Comparison of ENCODE assay signal across 12 cellular contexts in the genomic region with DNA sequence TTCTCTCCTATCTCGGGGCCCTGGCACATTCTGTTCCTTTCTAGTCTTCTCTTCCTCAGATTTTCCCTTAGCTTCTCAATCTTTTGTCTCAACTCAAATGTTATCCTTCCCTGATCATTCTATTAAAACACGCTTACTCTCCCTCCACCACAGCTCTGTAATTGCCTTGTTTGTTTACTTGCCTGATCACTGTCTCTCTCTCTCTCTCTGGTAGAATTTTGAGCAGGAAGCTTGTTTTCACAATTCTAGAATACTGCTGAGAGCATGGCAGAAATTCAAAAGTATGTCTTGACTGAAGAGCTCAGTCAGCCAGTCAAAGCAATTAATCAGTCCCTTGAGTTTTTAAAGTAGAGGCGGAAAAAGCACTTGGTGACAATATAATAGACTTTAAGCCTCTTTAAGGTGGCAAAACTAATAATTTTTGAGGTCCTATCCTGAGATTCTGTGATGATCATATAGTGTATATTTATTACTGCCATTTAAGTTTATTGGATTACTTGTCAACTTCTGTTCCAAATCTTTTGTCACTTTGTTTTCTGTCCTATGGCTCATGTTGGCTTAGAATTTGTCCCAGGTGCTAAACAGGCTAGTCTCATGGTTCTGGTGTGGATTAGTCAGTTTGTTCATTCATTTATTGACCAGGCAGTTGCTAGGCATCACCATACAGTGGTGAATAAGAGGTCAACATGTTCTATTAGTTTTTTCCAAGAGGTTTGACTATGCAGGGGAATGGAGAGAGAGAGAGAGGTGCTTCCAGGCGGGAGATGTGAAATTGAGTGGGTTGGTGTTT. TPM values are rescaled to one million over a fixed set of nuclear protein-coding genes. Genes with fewer than 3 reads are reported as not detected.
DNase-seq lines count a peak whose midpoint lies in the region; ATAC-seq and TF ChIP-seq lines count a peak whose summit lies in the region.
"Had no signal": no experiment of that assay in that cellular context is flagged by ENCODE, and none has a peak within 500 bp of the region (broad histone marks: within the 10 kb centered on the region; RNA-seq: fewer than 3 reads in every experiment).

No MANE protein-coding gene starts in this region.

- TF ChIP-seq CTCF in glutamatergic neuron (IDR thresholded peaks at IDR 0.05; ENCODE audit: partially characterized antibody, unreplicated experiment) (no peak), smooth muscle cell (IDR thresholded peaks at IDR 0.05; ENCODE audit: borderline replicate concordance, insufficient read depth, poor library complexity, severe bottlenecking) (no peak)

- H3K18ac ChIP-seq in neuronal stem cell (ENCODE audit: low read length) = no peak overlapping the region

- peaks cover 6% of the 10 kb centered on the region for H3K79me1 ChIP-seq in neuronal stem cell (ENCODE audit: low read depth, low read length)

- no peak overlapping the region for H2BK120ac ChIP-seq in neuronal stem cell (ENCODE audit: low read depth, low read length)

- H3K27ac ChIP-seq in smooth muscle cell (ENCODE audit: low read depth) (peak overlapping the region; percentile 11), neuronal stem cell (replicated peaks; ENCODE audit: low read length) (no peak overlapping the region)
- H3K27ac ChIP-seq: ascending aorta, C4-2B had no signal

- DNase-seq in activated T-cell treated with anti-CD3 and anti-CD28 coated beads, Interleukin-2, amount 50 U/mL, for 4 hours = no peak
- no peak for DNase-seq in activated T-cell treated with anti-CD3 and anti-CD28 coated beads, Interleukin-2, amount 50 U/mL, for 48 hours
- no peak for DNase-seq in activated T-helper 2 cell treated with anti-CD3 and anti-CD28 coated beads, Interferon-gamma antibody, Interleukin-2, Interleukin-4, amounts not matched to agents 10 μg/mL and 5 μg/mL and 100 μg/mL, durations not matched to agents 14 hours and 24 hours and 36 hours (ENCODE audit: low spot score)
- DNase-seq in glutamatergic neuron = no peak
- DNase-seq in smooth muscle cell (lab: John Stamatoyannopoulos, UW; ENCODE audit: unreplicated experiment) = no peak
- no peak for DNase-seq in stimulated activated CD4-positive, alpha-beta T cell treated with anti-CD3 and anti-CD28 coated beads, Interleukin-12 subunit alpha, Interleukin-12 subunit beta, amount 100 ng/mL, for 4 hours
- DNase-seq in neuronal stem cell (ENCODE audit: low spot score) = no peak
- DNase-seq in COLO668 (lab: John Stamatoyannopoulos, UW; ENCODE audit: unreplicated experiment) = no peak
- DNase-seq: NCI-H1436; stimulated activated CD4-positive, alpha-beta T cell treated with anti-CD3 and anti-CD28 coated beads, Interleukin-4, amount 100 ng/mL, for 1 hour had no signal

- no peak overlapping the region for H2AK5ac ChIP-seq in neuronal stem cell (ENCODE audit: low read depth, low read length)

- H3K36me3 Mint-ChIP-seq in activated T-cell treated with anti-CD3 and anti-CD28 coated beads, Interleukin-2, amount 50 U/mL, for 4 hours (ENCODE audit: insufficient read depth) = peaks cover 27% of the 10 kb centered on the region
- peaks cover 40% of the 10 kb centered on the region for H3K36me3 Mint-ChIP-seq in activated T-helper 2 cell treated with anti-CD3 and anti-CD28 coated beads, Interferon-gamma antibody, Interleukin-2, Interleukin-4, amounts not matched to agents 10 μg/mL and 5 μg/mL and 100 μg/mL, durations not matched to agents 14 hours and 24 hours and 36 hours (ENCODE audit: low read depth)
- H3K36me3 Mint-ChIP-seq in glutamatergic neuron (ENCODE audit: unreplicated experiment) = no peaks in the 10 kb centered on the region

- ATAC-seq in activated T-cell treated with anti-CD3 and anti-CD28 coated beads, Interleukin-2, amount 50 U/mL, for 4 hours = no peak

- H3K9ac ChIP-seq in smooth muscle cell (ENCODE audit: low read depth) (peak overlapping the region; percentile 33), neuronal stem cell (ENCODE audit: low read depth, low read length, poor library complexity) (no peak overlapping the region)

- no peaks in the 10 kb centered on the region for H3F3A ChIP-seq in smooth muscle cell (ENCODE audit: low read depth)

- no peak overlapping the region for H2BK15ac ChIP-seq in neuronal stem cell (ENCODE audit: low read length)

- H3K4me3 ChIP-seq in smooth muscle cell = peak overlapping the region; percentile 86
- H3K4me3 ChIP-seq in neuronal stem cell (ENCODE audit: low read length in 2 of 2) = no peak overlapping the region

- peaks cover 3% of the 10 kb centered on the region for H3K27me3 Mint-ChIP-seq in activated T-cell treated with anti-CD3 and anti-CD28 coated beads, Interleukin-2, amount 50 U/mL, for 4 hours (ENCODE audit: low read depth)
- H3K27me3 Mint-ChIP-seq in activated T-helper 2 cell treated with anti-CD3 and anti-CD28 coated beads, Interferon-gamma antibody, Interleukin-2, Interleukin-4, amounts not matched to agents 10 μg/mL and 5 μg/mL and 100 μg/mL, durations not matched to agents 14 hours and 24 hours and 36 hours (ENCODE audit: low read depth) = no peaks in the 10 kb centered on the region
- no peaks in the 10 kb centered on the region for H3K27me3 Mint-ChIP-seq in glutamatergic neuron (ENCODE audit: unreplicated experiment)

- no peaks in the 10 kb centered on the region for H3K9me3 Mint-ChIP-seq in activated T-cell treated with anti-CD3 and anti-CD28 coated beads, Interleukin-2, amount 50 U/mL, for 4 hours
- H3K9me3 Mint-ChIP-seq in activated T-helper 2 cell treated with anti-CD3 and anti-CD28 coated beads, Interferon-gamma antibody, Interleukin-2, Interleukin-4, amounts not matched to agents 10 μg/mL and 5 μg/mL and 100 μg/mL, durations not matched to agents 14 hours and 24 hours and 36 hours = no peaks in the 10 kb centered on the region
- H3K9me3 Mint-ChIP-seq in glutamatergic neuron (ENCODE audit: unreplicated experiment) = no peaks in the 10 kb centered on the region

- no peak overlapping the region for H3K23ac ChIP-seq in neuronal stem cell (ENCODE audit: low read depth, low read length, poor library complexity)

- peaks cover 54% of the 10 kb centered on the region for H4K20me1 ChIP-seq in smooth muscle cell (ENCODE audit: low read depth)

- no peak overlapping the region for H2AFZ ChIP-seq in smooth muscle cell (ENCODE audit: low read depth)
- no peak overlapping the region for H2AFZ ChIP-seq in neuronal stem cell (ENCODE audit: low read length)

- H3K4me3 Mint-ChIP-seq in activated T-cell treated with anti-CD3 and anti-CD28 coated beads, Interleukin-2, amount 50 U/mL, for 4 hours = peak overlapping the region; percentile 98
- peak overlapping the region; percentile 97 for H3K4me3 Mint-ChIP-seq in activated T-helper 2 cell treated with anti-CD3 and anti-CD28 coated beads, Interferon-gamma antibody, Interleukin-2, Interleukin-4, amounts not matched to agents 10 μg/mL and 5 μg/mL and 100 μg/mL, durations not matched to agents 14 hours and 24 hours and 36 hours (ENCODE audit: low read depth)
- H3K4me3 Mint-ChIP-seq in glutamatergic neuron (ENCODE audit: unreplicated experiment) = peak overlapping the region; percentile 83

- peak overlapping the region; percentile 40 for H3K27ac Mint-ChIP-seq in activated T-helper 2 cell treated with anti-CD3 and anti-CD28 coated beads, Interferon-gamma antibody, Interleukin-2, Interleukin-4, amounts not matched to agents 10 μg/mL and 5 μg/mL and 100 μg/mL, durations not matched to agents 14 hours and 24 hours and 36 hours
- no peak overlapping the region for H3K27ac Mint-ChIP-seq in glutamatergic neuron (ENCODE audit: unreplicated experiment)

- no peak overlapping the region for H3K4ac ChIP-seq in neuronal stem cell (ENCODE audit: low read length)

- no peaks in the 10 kb centered on the region for H3K27me3 ChIP-seq in smooth muscle cell (ENCODE audit: low read depth)
- H3K27me3 ChIP-seq in neuronal stem cell (ENCODE audit: control insufficient read depth in 3 of 3, insufficient read depth in 3 of 3, low read depth in 1 of 3, low read length in 3 of 3) = peaks cover 0 to 1% (median 0%) of the 10 kb centered on the region in 3 experiments
- H3K27me3 ChIP-seq: ascending aorta had no signal

- H3K9me3 ChIP-seq in smooth muscle cell (replicated peaks; ENCODE audit: low read depth) = no peaks in the 10 kb centered on the region
- no peaks in the 10 kb centered on the region for H3K9me3 ChIP-seq in neuronal stem cell (replicated peaks in 1 of 2; ENCODE audit: control insufficient read depth in 2 of 2, insufficient read depth in 1 of 2, low read depth in 1 of 2, low read length in 2 of 2)
- H3K9me3 ChIP-seq: ascending aorta had no signal

- H3K14ac ChIP-seq in neuronal stem cell (ENCODE audit: low read length) = no peak overlapping the region

- no peak overlapping the region for H2BK12ac ChIP-seq in neuronal stem cell (ENCODE audit: low read length)

- intact Hi-C loops in activated T-helper 2 cell treated with anti-CD3 and anti-CD28 coated beads, Interferon-gamma antibody, Interleukin-2, Interleukin-4, amounts not matched to agents 10 μg/mL and 5 μg/mL and 100 μg/mL, durations not matched to agents 14 hours and 24 hours and 36 hours (cut with micrococcal nuclease) = loop anchor here (10.0 kb wide), 1 partner anchor 556 kb away; no protein-coding TSS in a partner anchor

- peaks cover 59% of the 10 kb centered on the region for H3K79me2 ChIP-seq in smooth muscle cell (ENCODE audit: low read depth)

- 84% methylated on average over 4 of the region's 4 CpGs for WGBS in smooth muscle cell (ENCODE audit: low lambda C conversion rate)
- WGBS in neuronal stem cell (ENCODE audit: extremely low coverage in 2 of 2, insufficient read length in 2 of 2, insufficient replicate concordance in 1 of 2), 2 donors = no CpG with 5 or more reads among the region's 4 CpGs

- H4K8ac ChIP-seq in neuronal stem cell (ENCODE audit: low read depth, low read length) = no peak overlapping the region

- peak overlapping the region; percentile 96 for H3K4me2 ChIP-seq in smooth muscle cell
- no peak overlapping the region for H3K4me2 ChIP-seq in neuronal stem cell (ENCODE audit: insufficient read depth, low read length, poor library complexity, severe bottlenecking)

- peaks cover 35% of the 10 kb centered on the region for H3K4me1 Mint-ChIP-seq in activated T-cell treated with anti-CD3 and anti-CD28 coated beads, Interleukin-2, amount 50 U/mL, for 4 hours (ENCODE audit: low read depth)
- peaks cover 50% of the 10 kb centered on the region for H3K4me1 Mint-ChIP-seq in activated T-helper 2 cell treated with anti-CD3 and anti-CD28 coated beads, Interferon-gamma antibody, Interleukin-2, Interleukin-4, amounts not matched to agents 10 μg/mL and 5 μg/mL and 100 μg/mL, durations not matched to agents 14 hours and 24 hours and 36 hours (ENCODE audit: low read depth)
- peaks cover 17% of the 10 kb centered on the region for H3K4me1 Mint-ChIP-seq in glutamatergic neuron (ENCODE audit: low read depth, unreplicated experiment)

- H2BK5ac ChIP-seq in neuronal stem cell (ENCODE audit: low read length) = no peak overlapping the region

- H3K36me3 ChIP-seq in smooth muscle cell (ENCODE audit: low read depth) (peaks cover 16% of the 10 kb centered on the region), neuronal stem cell (replicated peaks in 1 of 2; ENCODE audit: control insufficient read depth in 2 of 2, insufficient read depth in 2 of 2, low read length in 2 of 2) (peaks cover 3 to 42% of the 10 kb centered on the region in 2 donors)

- H4K91ac ChIP-seq in neuronal stem cell (ENCODE audit: low read depth, low read length, poor library complexity) = no peak overlapping the region

- H3K4me1 ChIP-seq in smooth muscle cell (ENCODE audit: low read depth) (peaks cover 14% of the 10 kb centered on the region), neuronal stem cell (ENCODE audit: control insufficient read depth in 2 of 2, insufficient read depth in 1 of 2, low read depth in 1 of 2, low read length in 2 of 2) (peaks cover 2 to 17% of the 10 kb centered on the region in 2 donors)

RNA-seq across cellular contexts. Expression of gene PSMD1, which starts 2.3 kb away (rescaled TPM):
- 100 to 1,000 TPM; 227 to 261 (median 251) TPM for total RNA-seq in activated T-cell treated with anti-CD3 and anti-CD28 coated beads, Interleukin-2, amount 50 U/mL, for 4 hours
- 180 and 194 TPM in 2 replicates for total RNA-seq in activated T-helper 2 cell treated with anti-CD3 and anti-CD28 coated beads, Interferon-gamma antibody, Interleukin-2, Interleukin-4, amounts not matched to agents 10 μg/mL and 5 μg/mL and 100 μg/mL, durations not matched to agents 14 hours and 24 hours and 36 hours
- total RNA-seq in glutamatergic neuron (ENCODE audit: unreplicated experiment) = 126 TPM
- total RNA-seq in smooth muscle cell = 88.8 and 95.7 TPM in 2 replicates
- 95.4 and 99.7 TPM in 2 replicates for polyA plus RNA-seq in smooth muscle cell
- 76.7 TPM for polyA plus RNA-seq in neuronal stem cell (2013, experiment 1 of 2)
- 81.1 TPM for polyA plus RNA-seq in neuronal stem cell (2013, experiment 2 of 2)

RNA-seq across cellular contexts. Expression of gene C2orf72, which starts 21.6 kb away (rescaled TPM):
- under 1 TPM in 1 of 3 donors, not detected in 2; 0.10 TPM for total RNA-seq in activated T-cell treated with anti-CD3 and anti-CD28 coated beads, Interleukin-2, amount 50 U/mL, for 4 hours
- total RNA-seq in activated T-helper 2 cell treated with anti-CD3 and anti-CD28 coated beads, Interferon-gamma antibody, Interleukin-2, Interleukin-4, amounts not matched to agents 10 μg/mL and 5 μg/mL and 100 μg/mL, durations not matched to agents 14 hours and 24 hours and 36 hours = 0.32 and 0.96 TPM in 2 replicates
- total RNA-seq in glutamatergic neuron (ENCODE audit: unreplicated experiment) (0.42 TPM), smooth muscle cell (0.40 and 1.2 TPM in 2 replicates)
- 0.48 and 1.1 TPM in 2 replicates for polyA plus RNA-seq in smooth muscle cell
- 0.75 TPM for polyA plus RNA-seq in neuronal stem cell (2013, experiment 1 of 2)
- 0.66 TPM for polyA plus RNA-seq in neuronal stem cell (2013, experiment 2 of 2)
